39 cellular contexts compared by ENCODE assay signal in genomic region chr18:73835039-73835438, GRCh38.
"Had no signal": no experiment of that assay in that cellular context is flagged by ENCODE, and none has a peak within 500 bp of the region (broad histone marks: within the 10 kb centered on the region; RNA-seq: fewer than 3 reads in every experiment).

No MANE protein-coding gene starts in this region.

- H3K4me1 Mint-ChIP-seq: activated naive CD4-positive, alpha-beta T cell treated with anti-CD3 and anti-CD28 coated beads, Interleukin-2, amount 10 ng/mL, durations not matched to agents 7 days and 5 days; activated naive CD4-positive, alpha-beta T cell treated with anti-CD3 and anti-CD28 coated beads, Interleukin-2, amount 50 U/mL, for 24 hours; activated naive CD8-positive, alpha-beta T cell treated with anti-CD3 and anti-CD28 coated beads for 36 hours; activated naive CD8-positive, alpha-beta T cell treated with anti-CD3 and anti-CD28 coated beads, Interleukin-2, amount 10 ng/mL, durations not matched to agents 7 days and 5 days; activated naive CD8-positive, alpha-beta T cell treated with anti-CD3 and anti-CD28 coated beads, Interleukin-2, amount 50 U/mL, for 24 hours; activated T-helper 17 cell treated with anti-CD3 and anti-CD28 coated beads, Interleukin-2, amount 50 U/mL, for 72 hours; central memory CD8-positive, alpha-beta T cell had no signal

- H3K4me3 Mint-ChIP-seq: activated naive CD4-positive, alpha-beta T cell treated with anti-CD3 and anti-CD28 coated beads for 36 hours; activated naive CD4-positive, alpha-beta T cell treated with anti-CD3 and anti-CD28 coated beads, Interleukin-2, amount 10 ng/mL, durations not matched to agents 7 days and 5 days; activated naive CD4-positive, alpha-beta T cell treated with anti-CD3 and anti-CD28 coated beads, Interleukin-2, amount 50 U/mL, for 24 hours; activated naive CD8-positive, alpha-beta T cell; activated naive CD8-positive, alpha-beta T cell treated with anti-CD3 and anti-CD28 coated beads for 36 hours; activated naive CD8-positive, alpha-beta T cell treated with anti-CD3 and anti-CD28 coated beads, Interleukin-2, amount 10 ng/mL, durations not matched to agents 7 days and 5 days; activated naive CD8-positive, alpha-beta T cell treated with anti-CD3 and anti-CD28 coated beads, Interleukin-2, amount 50 U/mL, for 24 hours; activated T-cell treated with anti-CD3 and anti-CD28 coated beads, Interleukin-2, amount 50 U/mL, for 24 hours; activated T-cell treated with anti-CD3 and anti-CD28 coated beads, Interleukin-2, amount 50 U/mL, for 4 hours; activated T-cell treated with anti-CD3 and anti-CD28 coated beads, Interleukin-2, amount 50 U/mL, for 72 hours; activated T-helper 1 cell treated with anti-CD3 and anti-CD28 coated beads, Interleukin-12 subunit alpha, Interleukin-12 subunit beta, Interleukin-2, Interleukin-4 antibody, amounts not matched to agents 30 ng/mL and 10 ng/mL and 1 ng/mL, durations not matched to agents 14 hours and 24 hours and 36 hours; activated T-helper 17 cell treated with anti-CD3 and anti-CD28 coated beads, Interleukin-2, amount 50 U/mL, for 72 hours; brain; central memory CD8-positive, alpha-beta T cell had no signal

- H3K27ac ChIP-seq: adrenal gland, ascending aorta, body of pancreas, brain microvascular endothelial cell, breast epithelium, cardiac muscle cell had no signal

- H3K36me3 Mint-ChIP-seq: activated naive CD4-positive, alpha-beta T cell treated with anti-CD3 and anti-CD28 coated beads, Interleukin-2, amount 10 ng/mL, durations not matched to agents 7 days and 5 days; activated naive CD4-positive, alpha-beta T cell treated with anti-CD3 and anti-CD28 coated beads, Interleukin-2, amount 50 U/mL, for 24 hours; activated naive CD4-positive, alpha-beta T cell treated with anti-CD3 and anti-CD28 coated beads, Interleukin-2, amount 50 U/mL, for 72 hours; activated naive CD8-positive, alpha-beta T cell; activated naive CD8-positive, alpha-beta T cell treated with anti-CD3 and anti-CD28 coated beads for 36 hours; activated naive CD8-positive, alpha-beta T cell treated with anti-CD3 and anti-CD28 coated beads, Interleukin-2, amount 10 ng/mL, durations not matched to agents 7 days and 5 days; brain had no signal

- DNase-seq: activated effector memory CD4-positive, alpha-beta T cell treated with anti-CD3 and anti-CD28 coated beads, Interleukin-2, amount 50 U/mL, for 16 hours; activated effector memory CD4-positive, alpha-beta T cell treated with Interleukin-2 at 50 U/mL for 16 hours; activated gamma-delta T cell; activated gamma-delta T cell treated with Interleukin-2 at 50 U/mL for 16 hours; activated naive CD4-positive, alpha-beta T cell; activated naive CD4-positive, alpha-beta T cell treated with anti-CD3 and anti-CD28 coated beads for 36 hours; activated naive CD4-positive, alpha-beta T cell treated with anti-CD3 and anti-CD28 coated beads, Interleukin-2, amount 10 ng/mL, durations not matched to agents 7 days and 5 days; activated naive CD4-positive, alpha-beta T cell treated with anti-CD3 and anti-CD28 coated beads, Interleukin-2, amount 50 U/mL, for 16 hours; activated naive CD8-positive, alpha-beta T cell treated with anti-CD3 and anti-CD28 coated beads for 36 hours; activated naive CD8-positive, alpha-beta T cell treated with anti-CD3 and anti-CD28 coated beads, Interleukin-2, amount 10 ng/mL, durations not matched to agents 7 days and 5 days; activated naive CD8-positive, alpha-beta T cell treated with anti-CD3 and anti-CD28 coated beads, Interleukin-2, amount 50 U/mL, for 24 hours; activated T-cell treated with anti-CD3 and anti-CD28 coated beads for 4 hours; activated T-cell treated with anti-CD3 and anti-CD28 coated beads, Interleukin-2, amount 50 U/mL, for 1 hour; activated T-cell treated with anti-CD3 and anti-CD28 coated beads, Interleukin-2, amount 50 U/mL, for 24 hours; activated T-cell treated with anti-CD3 and anti-CD28 coated beads, Interleukin-2, amount 50 U/mL, for 4 hours; activated T-cell treated with anti-CD3 and anti-CD28 coated beads, Interleukin-2, amount 50 U/mL, for 48 hours; activated T-cell treated with anti-CD3 and anti-CD28 coated beads, Interleukin-2, amount 50 U/mL, for 72 hours; adrenal gland; amniotic stem cell; amygdala; anterior cingulate cortex; aorta; body of pancreas; brain microvascular endothelial cell; caudate nucleus; central memory CD4-positive, alpha-beta T cell; cerebellar nuclear complex had no signal

- H3K9me3 ChIP-seq: adrenal gland, ascending aorta, body of pancreas, breast epithelium had no signal

- H3K4me1 ChIP-seq: adrenal gland, ascending aorta, body of pancreas, breast epithelium had no signal

- H3K9me3 Mint-ChIP-seq: activated naive CD4-positive, alpha-beta T cell treated with anti-CD3 and anti-CD28 coated beads for 36 hours; activated naive CD4-positive, alpha-beta T cell treated with anti-CD3 and anti-CD28 coated beads, Interleukin-2, amount 10 ng/mL, durations not matched to agents 7 days and 5 days; activated naive CD4-positive, alpha-beta T cell treated with anti-CD3 and anti-CD28 coated beads, Interleukin-2, amount 50 U/mL, for 24 hours; activated naive CD4-positive, alpha-beta T cell treated with anti-CD3 and anti-CD28 coated beads, Interleukin-2, amount 50 U/mL, for 72 hours; activated naive CD8-positive, alpha-beta T cell treated with anti-CD3 and anti-CD28 coated beads for 36 hours; activated naive CD8-positive, alpha-beta T cell treated with anti-CD3 and anti-CD28 coated beads, Interleukin-2, amount 10 ng/mL, durations not matched to agents 7 days and 5 days; activated naive CD8-positive, alpha-beta T cell treated with anti-CD3 and anti-CD28 coated beads, Interleukin-2, amount 50 U/mL, for 24 hours; activated T-cell treated with anti-CD3 and anti-CD28 coated beads, Interleukin-2, amount 50 U/mL, for 24 hours; activated T-cell treated with anti-CD3 and anti-CD28 coated beads, Interleukin-2, amount 50 U/mL, for 4 hours; activated T-cell treated with anti-CD3 and anti-CD28 coated beads, Interleukin-2, amount 50 U/mL, for 72 hours; activated T-helper 1 cell treated with anti-CD3 and anti-CD28 coated beads, Interleukin-12 subunit alpha, Interleukin-12 subunit beta, Interleukin-2, Interleukin-4 antibody, amounts not matched to agents 30 ng/mL and 10 ng/mL and 1 ng/mL, durations not matched to agents 14 hours and 24 hours and 36 hours; activated T-helper 17 cell treated with anti-CD3 and anti-CD28 coated beads, Interleukin-2, amount 50 U/mL, for 72 hours; activated T-helper 2 cell treated with anti-CD3 and anti-CD28 coated beads, Interferon-gamma antibody, Interleukin-2, Interleukin-4, amounts not matched to agents 10 μg/mL and 5 μg/mL and 100 μg/mL, durations not matched to agents 14 hours and 24 hours and 36 hours had no signal

- FAIRE-seq: astrocyte had no signal

- H3K27ac Mint-ChIP-seq: activated naive CD4-positive, alpha-beta T cell treated with anti-CD3 and anti-CD28 coated beads for 36 hours; activated naive CD4-positive, alpha-beta T cell treated with anti-CD3 and anti-CD28 coated beads, Interleukin-2, amount 10 ng/mL, durations not matched to agents 7 days and 5 days; activated naive CD4-positive, alpha-beta T cell treated with anti-CD3 and anti-CD28 coated beads, Interleukin-2, amount 50 U/mL, for 24 hours; activated naive CD4-positive, alpha-beta T cell treated with anti-CD3 and anti-CD28 coated beads, Interleukin-2, amount 50 U/mL, for 72 hours; activated naive CD8-positive, alpha-beta T cell; activated naive CD8-positive, alpha-beta T cell treated with anti-CD3 and anti-CD28 coated beads for 36 hours; activated naive CD8-positive, alpha-beta T cell treated with anti-CD3 and anti-CD28 coated beads, Interleukin-2, amount 10 ng/mL, durations not matched to agents 7 days and 5 days; activated naive CD8-positive, alpha-beta T cell treated with anti-CD3 and anti-CD28 coated beads, Interleukin-2, amount 50 U/mL, for 24 hours; activated T-cell treated with anti-CD3 and anti-CD28 coated beads, Interleukin-2, amount 50 U/mL, for 24 hours; activated T-cell treated with anti-CD3 and anti-CD28 coated beads, Interleukin-2, amount 50 U/mL, for 72 hours; activated T-helper 1 cell treated with anti-CD3 and anti-CD28 coated beads, Interleukin-12 subunit alpha, Interleukin-12 subunit beta, Interleukin-2, Interleukin-4 antibody, amounts not matched to agents 30 ng/mL and 10 ng/mL and 1 ng/mL, durations not matched to agents 14 hours and 24 hours and 36 hours; activated T-helper 17 cell treated with anti-CD3 and anti-CD28 coated beads, Interleukin-2, amount 50 U/mL, for 72 hours; activated T-helper 2 cell treated with anti-CD3 and anti-CD28 coated beads, Interferon-gamma antibody, Interleukin-2, Interleukin-4, amounts not matched to agents 10 μg/mL and 5 μg/mL and 100 μg/mL, durations not matched to agents 14 hours and 24 hours and 36 hours; brain had no signal

- ATAC-seq: activated naive CD4-positive, alpha-beta T cell treated with anti-CD3 and anti-CD28 coated beads, Interleukin-2, amount 50 U/mL, for 72 hours; activated naive CD8-positive, alpha-beta T cell treated with anti-CD3 and anti-CD28 coated beads, Interleukin-2, amount 50 U/mL, for 24 hours; activated T-cell treated with anti-CD3 and anti-CD28 coated beads, Interleukin-2, amount 50 U/mL, for 4 hours; activated T-cell treated with anti-CD3 and anti-CD28 coated beads, Interleukin-2, amount 50 U/mL, for 72 hours; activated T-helper 17 cell treated with anti-CD3 and anti-CD28 coated beads, Interleukin-2, amount 50 U/mL, for 72 hours; body of pancreas had no signal

- H3K27me3 Mint-ChIP-seq: activated naive CD4-positive, alpha-beta T cell treated with anti-CD3 and anti-CD28 coated beads, Interleukin-2, amount 10 ng/mL, durations not matched to agents 7 days and 5 days; activated naive CD8-positive, alpha-beta T cell; activated naive CD8-positive, alpha-beta T cell treated with anti-CD3 and anti-CD28 coated beads, Interleukin-2, amount 10 ng/mL, durations not matched to agents 7 days and 5 days; activated naive CD8-positive, alpha-beta T cell treated with anti-CD3 and anti-CD28 coated beads, Interleukin-2, amount 50 U/mL, for 24 hours; activated T-cell treated with anti-CD3 and anti-CD28 coated beads, Interleukin-2, amount 50 U/mL, for 24 hours; central memory CD8-positive, alpha-beta T cell had no signal

- H3K27me3 ChIP-seq: adrenal gland, ascending aorta, body of pancreas, brain microvascular endothelial cell, breast epithelium, cardiac muscle cell had no signal

- H3K4me3 ChIP-seq: adrenal gland, ascending aorta, body of pancreas, breast epithelium, cardiac muscle cell had no signal

- H3K36me3 ChIP-seq: adrenal gland, ascending aorta, brain microvascular endothelial cell, breast epithelium, cardiac muscle cell had no signal
